In the genomic region with DNA sequence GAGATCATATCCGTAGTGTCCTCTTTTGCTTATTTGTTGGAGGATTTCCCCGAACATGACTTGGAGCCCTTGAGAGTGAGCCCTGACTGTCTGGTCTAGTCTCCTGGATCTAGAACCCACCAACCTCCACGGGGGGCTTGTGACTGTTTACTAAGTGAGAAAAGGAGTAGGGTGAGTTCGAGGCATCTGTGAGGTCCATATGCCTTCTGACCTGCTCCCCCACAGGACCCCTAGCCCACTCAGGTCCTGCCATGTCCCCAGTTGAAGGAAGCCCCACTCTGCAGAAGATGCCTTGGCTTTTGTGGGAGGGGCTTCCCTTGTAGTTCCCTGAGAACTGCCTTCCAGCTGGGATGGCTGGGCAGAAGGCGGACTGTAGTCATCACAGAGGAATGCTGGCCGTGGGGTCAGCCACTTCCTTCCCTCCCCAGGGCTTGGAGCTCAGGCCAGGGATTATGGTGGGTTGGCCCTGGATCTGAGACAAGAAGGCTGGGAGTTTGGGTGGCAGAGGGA, we compare ENCODE assay signal across 8 cellular contexts. TPM values are rescaled to one million over a fixed set of nuclear protein-coding genes. Genes with fewer than 3 reads are reported as not detected.
DNase-seq lines count a peak whose midpoint lies in the region; ATAC-seq and TF ChIP-seq lines count a peak whose summit lies in the region.

No MANE protein-coding gene starts in this region.

- no peaks in the 10 kb centered on the region for H3K9me3 ChIP-seq in subcutaneous abdominal adipose tissue (ENCODE audit: control insufficient read depth in 5 of 5, low read length in 5 of 5)

- peak; percentile 90 for DNase-seq in ELF-1 (ENCODE audit: low read depth, low spot score)
- DNase-seq in NCI-H226: peak; percentile 97
- no peak for DNase-seq in chondrocyte (ENCODE audit: low spot score)
- DNase-seq in left lobe of liver (ENCODE audit: low spot score): peak; percentile 55
- no peak for DNase-seq in SHP77 (lab: John Stamatoyannopoulos, UW)

- H3K27me3 Mint-ChIP-seq in chondrocyte (ENCODE audit: low read depth): no peaks in the 10 kb centered on the region

- H3K36me3 Mint-ChIP-seq in chondrocyte (ENCODE audit: low read depth): no peaks in the 10 kb centered on the region

- peak overlapping the region; percentile 65 to 88 (median 79) for H3K9ac ChIP-seq in subcutaneous abdominal adipose tissue (ENCODE audit: low read length in 5 of 5)

- H3K27ac ChIP-seq in subcutaneous abdominal adipose tissue (ENCODE audit: low read depth, low read length): peak overlapping the region; percentile 98

- H3K27me3 ChIP-seq in subcutaneous abdominal adipose tissue (ENCODE audit: control insufficient read depth in 5 of 5, insufficient read depth in 4 of 5, low read length in 5 of 5): no peaks in the 10 kb centered on the region

- ATAC-seq in left lobe of liver: no peak
- no peak for ATAC-seq in HG03159 (IDR thresholded peaks at IDR 0.05; ENCODE audit: unreplicated experiment)
- ATAC-seq in GM18909 (IDR thresholded peaks at IDR 0.05; ENCODE audit: poor library complexity, unreplicated experiment): no peak

- peak overlapping the region; percentile 92 for H3K27ac Mint-ChIP-seq in chondrocyte (ENCODE audit: unreplicated experiment)

- TF ChIP-seq CTCF in chondrocyte (IDR thresholded peaks at IDR 0.05): no peak

- no peaks in the 10 kb centered on the region for H3K36me3 ChIP-seq in subcutaneous abdominal adipose tissue (ENCODE audit: control insufficient read depth in 5 of 5, insufficient read depth in 5 of 5, low read length in 5 of 5)

- H3K4me3 ChIP-seq in subcutaneous abdominal adipose tissue (ENCODE audit: low read depth in 1 of 5, low read length in 5 of 5): peak overlapping the region; percentile 49 to 84 (median 79)

- peaks cover 45% of the 10 kb centered on the region for H3K4me1 Mint-ChIP-seq in chondrocyte (ENCODE audit: low read depth)

- H3K4me3 Mint-ChIP-seq in chondrocyte (ENCODE audit: unreplicated experiment): peak overlapping the region; percentile 77

- H3K9me3 Mint-ChIP-seq in chondrocyte (ENCODE audit: low read depth): no peaks in the 10 kb centered on the region

- H3K4me1 ChIP-seq in subcutaneous abdominal adipose tissue (ENCODE audit: control insufficient read depth in 5 of 5, insufficient read depth in 5 of 5, low read length in 5 of 5): peaks cover 16 to 47% (median 38%) of the 10 kb centered on the region in 5 donors

RNA-seq across cellular contexts. Expression of a gene that starts 7.0 kb away (rescaled TPM):
- 10.8 to 17.8 TPM (median 16.3 TPM) in 3 replicates for total RNA-seq in chondrocyte
- 24.8 TPM for total RNA-seq in left lobe of liver

RNA-seq across cellular contexts. Expression of a gene that starts 45.8 kb away (rescaled TPM):
- total RNA-seq in chondrocyte: not detected in 3 replicates
- total RNA-seq in left lobe of liver: not detected

RNA-seq across cellular contexts. Expression of a gene that starts 59.2 kb away (rescaled TPM):
- total RNA-seq in chondrocyte (27.7 to 30.7 TPM (median 27.8 TPM) in 3 replicates), left lobe of liver (14.5 TPM)

Comparison
In these comparisons a context has a peak if more than half of its experiments do, and no peak if none do; other contexts are left out.
1. DNase-seq: peak in ELF-1 (single experiment), NCI-H226 (single experiment) and left lobe of liver (single experiment); none in chondrocyte (single experiment) and SHP77 (0 of 2).